In the genomic region with DNA sequence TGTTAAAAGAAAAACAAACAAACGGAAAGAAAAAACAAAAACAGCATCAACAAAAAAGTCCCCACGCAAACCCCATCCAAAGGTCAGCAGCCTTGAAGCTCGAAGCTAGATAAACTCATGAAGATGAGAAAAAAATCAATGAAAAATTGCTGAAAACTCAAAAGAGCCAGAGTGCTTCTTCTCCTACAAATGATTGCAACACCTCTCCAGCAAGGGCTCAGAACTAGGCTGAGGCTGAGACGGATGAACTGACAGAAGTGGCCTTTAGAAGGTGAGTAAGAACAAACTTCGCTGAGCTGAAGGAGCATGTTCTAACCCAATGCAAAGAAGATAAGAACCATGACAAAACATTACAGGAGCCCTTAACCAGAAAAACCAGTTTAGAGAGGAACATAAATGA, we compare ENCODE assay signal across 2 cellular contexts.
A peak's percentile ranks its signal among the peaks of the same experiment; 100 is the strongest.
TF ChIP-seq lines count a peak whose summit lies in the region.

No MANE protein-coding gene starts in this region.

TF ChIP-seq in IMR-90, 13 proteins besides CTCF, POLR2A, EP300 and RAD21:
- TF ChIP-seq NFE2L2 (IDR thresholded peaks at IDR 0.05; ENCODE audit: low read depth, low read length) (no peak), CEBPB (IDR thresholded peaks at IDR 0.05; ENCODE audit: low read depth, low read length) (peak; percentile 46; the same call in 1 of the 2 replicates)

TF ChIP-seq in SK-N-SH, 30 proteins besides CTCF, POLR2A, EP300 and RAD21:
- no peak for TF ChIP-seq ELF1 (IDR thresholded peaks at IDR 0.05)
- no peak for TF ChIP-seq MXI1 (IDR thresholded peaks at IDR 0.05; ENCODE audit: low read depth, low read length)
